26 cellular contexts compared by ENCODE assay signal in the genomic region with DNA sequence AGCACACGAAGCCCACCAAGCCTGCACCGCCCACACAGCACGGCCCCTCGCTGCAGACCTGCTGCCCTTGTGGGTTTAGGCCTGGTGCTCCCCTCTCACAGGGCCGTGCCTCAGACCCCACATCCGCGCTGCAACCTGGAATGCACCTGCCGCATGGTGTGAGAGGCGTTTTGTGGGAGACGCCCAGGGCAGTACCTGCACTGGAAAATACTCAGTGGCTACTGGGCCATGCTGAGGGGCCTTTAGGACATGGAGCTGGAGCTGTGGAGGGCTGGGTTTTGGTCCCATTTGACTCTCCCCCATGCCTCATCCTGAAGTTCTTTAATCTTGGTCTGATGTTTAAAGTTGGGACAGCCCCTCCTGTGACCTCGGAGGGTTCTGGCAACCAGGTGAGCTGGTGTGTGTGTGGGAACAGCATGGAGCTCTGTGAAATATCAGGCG.
DNase-seq lines count a peak whose midpoint lies in the region; ATAC-seq and TF ChIP-seq lines count a peak whose summit lies in the region.
"Had no signal": no experiment of that assay in that cellular context is flagged by ENCODE, and none has a peak within 500 bp of the region (broad histone marks: within the 10 kb centered on the region; RNA-seq: fewer than 3 reads in every experiment).

No MANE protein-coding gene starts in this region.

- intact Hi-C loops in CD8-positive, alpha-beta T cell (cut with DNase I, micrococcal nuclease): no loop called here
- intact Hi-C loops in testis (cut with DNase I; ENCODE audit: low total_unique reads): no loop called here

- H3K27me3 ChIP-seq in CD8-positive, alpha-beta T cell (ENCODE audit: insufficient read depth, low read length): no peaks in the 10 kb centered on the region
- H3K27me3 ChIP-seq in testis: no peaks in the 10 kb centered on the region
- H3K27me3 ChIP-seq: ascending aorta, gastrocnemius medialis, hepatocyte, pancreas, tibial nerve had no signal

- no peak for TF ChIP-seq POLR2A in testis (IDR thresholded peaks at IDR 0.05)

- H3K9me3 Mint-ChIP-seq in CD8-positive, alpha-beta T cell: no peaks in the 10 kb centered on the region
- H3K9me3 Mint-ChIP-seq in T-cell: no peaks in the 10 kb centered on the region

- WGBS in testis, 2 donors: 93 to 94% methylated on average over 7 to 12 of the region's 12 CpGs

- no peak overlapping the region for H3K4me3 Mint-ChIP-seq in CD8-positive, alpha-beta T cell
- no peak overlapping the region for H3K4me3 Mint-ChIP-seq in T-cell
- H3K4me3 Mint-ChIP-seq: activated naive CD8-positive, alpha-beta T cell; activated T-helper 17 cell treated with anti-CD3 and anti-CD28 coated beads, Interleukin-2, amount 50 U/mL, for 72 hours; dendritic cell treated with granulocyte-macrophage colony-stimulating factor and Interleukin-4, amounts not matched to agents 40 ng/mL and 50 ng/mL, for 4 days; mesothelial cell of epicardium; stimulated activated naive CD8-positive, alpha-beta T cell treated with anti-CD3 and anti-CD28 coated beads, Interleukin-15, amount 100 ng/mL, for 72 hours had no signal

- ATAC-seq in CD8-positive, alpha-beta T cell: no peak
- ATAC-seq in T-cell (replicated peaks in 1 of 4) (no peak), HG02981 (IDR thresholded peaks at IDR 0.05; ENCODE audit: unreplicated experiment) (no peak)
- ATAC-seq: left lobe of liver had no signal

- no peaks in the 10 kb centered on the region for H3K27me3 Mint-ChIP-seq in CD8-positive, alpha-beta T cell (ENCODE audit: low read depth)
- peaks cover 0 to 20% of the 10 kb centered on the region in 2 donors for H3K27me3 Mint-ChIP-seq in T-cell
- H3K27me3 Mint-ChIP-seq: activated naive CD8-positive, alpha-beta T cell; dendritic cell treated with granulocyte-macrophage colony-stimulating factor and Interleukin-4, amounts not matched to agents 40 ng/mL and 50 ng/mL, for 4 days; stimulated activated naive CD8-positive, alpha-beta T cell treated with anti-CD3 and anti-CD28 coated beads, Interleukin-15, amount 100 ng/mL, for 72 hours had no signal

- peaks cover 32% of the 10 kb centered on the region for H3K4me1 Mint-ChIP-seq in CD8-positive, alpha-beta T cell (ENCODE audit: low read depth)
- H3K4me1 Mint-ChIP-seq in T-cell: peaks cover 4 to 12% (median 10%) of the 10 kb centered on the region in 3 donors
- H3K4me1 Mint-ChIP-seq: activated T-helper 17 cell treated with anti-CD3 and anti-CD28 coated beads, Interleukin-2, amount 50 U/mL, for 72 hours; mesothelial cell of epicardium had no signal

- CTCF ChIA-PET in CD8-positive, alpha-beta T cell (lab: Charles Lee): interaction anchor here (0.7 to 2.5 kb wide), 2 partner anchors 36 to 649 kb away, joined by 3 to 7 read pairs; no protein-coding TSS in a partner anchor
- CTCF ChIA-PET in T-cell (lab: Charles Lee): no interaction called here

- no peaks in the 10 kb centered on the region for H3K9me3 ChIP-seq in CD8-positive, alpha-beta T cell (ENCODE audit: low read length)
- no peaks in the 10 kb centered on the region for H3K9me3 ChIP-seq in testis
- H3K9me3 ChIP-seq: ascending aorta, gastrocnemius medialis, pancreas had no signal

- DNase-seq in CD8-positive, alpha-beta T cell: peak in 1 of 7 experiments; percentile 41
- DNase-seq in T-cell (no peak), islet precursor cell (peak; percentile 43), testis (peak; percentile 5), HPDE6-E6E7 (ENCODE audit: extremely low spot score) (no peak), NCI-H748 treated with DMSO at 0.1 percent for 48 hours (lab: John Stamatoyannopoulos, UW) (no peak)
- DNase-seq: DMS153, GOT3, NCI-H187, NCI-H524, retina, SIG-M5 had no signal

- POLR2A ChIA-PET in CD8-positive, alpha-beta T cell (lab: Charles Lee): no interaction called here
- POLR2A ChIA-PET in T-cell (lab: Charles Lee): no interaction called here

- H3K4me3 ChIP-seq in CD8-positive, alpha-beta T cell (ENCODE audit: low read depth, low read length): no peak overlapping the region
- no peak overlapping the region for H3K4me3 ChIP-seq in testis
- H3K4me3 ChIP-seq: ascending aorta, gastrocnemius medialis, hepatocyte, pancreas, skin epidermis, tibial nerve had no signal

- no peaks in the 10 kb centered on the region for H3K36me3 Mint-ChIP-seq in CD8-positive, alpha-beta T cell
- no peaks in the 10 kb centered on the region for H3K36me3 Mint-ChIP-seq in T-cell
- H3K36me3 Mint-ChIP-seq: activated naive CD8-positive, alpha-beta T cell; mesothelial cell of epicardium; naive thymus-derived CD8-positive, alpha-beta T cell had no signal

- no peak for TF ChIP-seq CTCF in CD8-positive, alpha-beta T cell (IDR thresholded peaks at IDR 0.05)
- no peak for TF ChIP-seq CTCF in testis (IDR thresholded peaks at IDR 0.05)

- no peak overlapping the region for H3K27ac ChIP-seq in CD8-positive, alpha-beta T cell (ENCODE audit: low read depth, low read length)
- no peak overlapping the region for H3K27ac ChIP-seq in testis
- H3K27ac ChIP-seq: ascending aorta, gastrocnemius medialis, hepatocyte, pancreas, tibial nerve had no signal

- H3K4me1 ChIP-seq in CD8-positive, alpha-beta T cell (ENCODE audit: insufficient read depth, low read length): peaks cover 11% of the 10 kb centered on the region
- H3K4me1 ChIP-seq in testis: peaks cover under 1% of the 10 kb centered on the region
- H3K4me1 ChIP-seq: ascending aorta, pancreas had no signal

- peak overlapping the region; percentile 58 for H3K27ac Mint-ChIP-seq in CD8-positive, alpha-beta T cell
- peak overlapping the region; percentile 7 to 14 for H3K27ac Mint-ChIP-seq in T-cell
- H3K27ac Mint-ChIP-seq: activated naive CD8-positive, alpha-beta T cell; activated T-helper 17 cell treated with anti-CD3 and anti-CD28 coated beads, Interleukin-2, amount 50 U/mL, for 72 hours; dendritic cell treated with granulocyte-macrophage colony-stimulating factor and Interleukin-4, amounts not matched to agents 40 ng/mL and 50 ng/mL, for 4 days; mesothelial cell of epicardium; stimulated activated naive CD8-positive, alpha-beta T cell treated with anti-CD3 and anti-CD28 coated beads, Interleukin-15, amount 100 ng/mL, for 72 hours had no signal

- no peaks in the 10 kb centered on the region for H3K36me3 ChIP-seq in CD8-positive, alpha-beta T cell (ENCODE audit: insufficient read depth, low read length)
- H3K36me3 ChIP-seq in testis (ENCODE audit: low read depth, missing control alignments): no peaks in the 10 kb centered on the region
- H3K36me3 ChIP-seq: ascending aorta, gastrocnemius medialis, pancreas, tibial nerve had no signal

Comparison
In these comparisons a context has a peak if more than half of its experiments do, and no peak if none do; other contexts are left out.
1. DNase-seq: peak in islet precursor cell (single experiment) and testis (single experiment); none in T-cell (0 of 34), HPDE6-E6E7 (single experiment) and NCI-H748 treated with DMSO at 0.1 percent for 48 hours (single experiment).